8 cellular contexts compared by ENCODE assay signal in the genomic region with DNA sequence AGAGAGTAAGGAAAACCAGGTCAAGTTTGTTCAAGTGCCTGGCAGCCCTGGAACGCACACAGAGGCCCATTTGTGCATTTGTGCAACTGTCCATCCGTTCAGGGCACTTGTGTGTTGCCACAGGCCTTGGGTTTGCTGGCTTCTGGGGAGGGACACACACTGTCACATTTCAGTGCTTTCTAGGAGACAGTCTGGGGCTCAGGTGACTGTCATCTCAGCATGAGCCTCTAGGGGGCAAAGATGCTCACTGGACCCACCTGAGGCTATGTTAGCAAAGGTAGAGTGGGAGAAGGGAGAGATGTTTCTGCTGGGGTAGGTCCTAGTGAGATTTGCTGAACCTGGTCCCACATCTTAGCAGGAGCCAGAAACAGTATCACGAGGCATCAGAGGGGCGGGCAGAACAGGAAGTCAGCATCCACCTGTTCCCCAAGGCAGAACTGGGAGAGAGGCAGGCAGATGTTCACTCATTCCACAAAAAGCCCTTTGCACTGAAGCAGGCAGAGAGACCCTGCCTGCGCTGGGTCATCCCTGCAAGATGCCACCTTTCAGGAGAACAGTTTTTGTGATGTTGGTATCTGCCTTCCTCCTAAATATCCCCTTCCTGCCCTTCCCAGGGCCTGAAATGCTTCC. TPM values are rescaled to one million over a fixed set of nuclear protein-coding genes. Genes with fewer than 3 reads are reported as not detected.
DNase-seq lines count a peak whose midpoint lies in the region; ATAC-seq and TF ChIP-seq lines count a peak whose summit lies in the region.

No MANE protein-coding gene starts in this region.

- H3K9me3 ChIP-seq in fibroblast of lung (ENCODE audit: control insufficient read depth, insufficient read depth, low read depth, low read length): no peaks in the 10 kb centered on the region

- peak; percentile 49 for ATAC-seq in GM19025 (IDR thresholded peaks at IDR 0.05; ENCODE audit: low read depth, unreplicated experiment)
- no peak for ATAC-seq in HG03520 (IDR thresholded peaks at IDR 0.05; ENCODE audit: unreplicated experiment)

- no peak overlapping the region for H3K9ac ChIP-seq in fibroblast of lung (ENCODE audit: insufficient read depth, low read length)

- H3K4me2 ChIP-seq in fibroblast of lung (ENCODE audit: extremely low read depth, insufficient read depth, low read length): no peak overlapping the region

- peaks cover 4% of the 10 kb centered on the region for H3K36me3 ChIP-seq in fibroblast of lung (ENCODE audit: control insufficient read depth, insufficient read depth, low read length)

- H4K20me1 ChIP-seq in fibroblast of lung (ENCODE audit: control insufficient read depth, extremely low read depth, insufficient read depth, low read length): no peaks in the 10 kb centered on the region

- peaks cover 12% of the 10 kb centered on the region for H3K4me1 ChIP-seq in fibroblast of lung (ENCODE audit: control insufficient read depth, extremely low read depth, insufficient read depth, low read length)

- no peaks in the 10 kb centered on the region for H3K27me3 ChIP-seq in fibroblast of lung (ENCODE audit: control insufficient read depth, insufficient read depth, low read length)

- H3K27ac ChIP-seq in 22Rv1 (no peak overlapping the region), fibroblast of lung (ENCODE audit: insufficient read depth, low read length) (no peak overlapping the region)

- H3K4me3 ChIP-seq in fibroblast of lung (replicated peaks in 1 of 4; ENCODE audit: control extremely low read depth in 1 of 4, insufficient read depth in 1 of 4, low read depth in 3 of 4, low read length in 4 of 4): no peak overlapping the region
- no peak overlapping the region for H3K4me3 ChIP-seq in retinal pigment epithelial cell (ENCODE audit: low read length)

- DNase-seq in NCI-H2171 treated with DMSO at 0.1 percent for 48 hours (lab: John Stamatoyannopoulos, UW) (peak; percentile 75), activated T-cell treated with anti-CD3 and anti-CD28 coated beads for 24 hours (ENCODE audit: low read depth) (peak; percentile 8), fibroblast of lung (ENCODE audit: low read depth in 2 of 2) (no peak), retinal pigment epithelial cell (ENCODE audit: low read depth) (no peak), posterior vena cava (ENCODE audit: low spot score) (no peak)

- intact Hi-C loops in posterior vena cava (cut with DNase I): loop anchor here in 1 of 2 donors (10.0 kb wide), 1 partner anchor 1285 kb away; no protein-coding TSS in a partner anchor

- peaks cover 42% of the 10 kb centered on the region for H3K79me2 ChIP-seq in fibroblast of lung (ENCODE audit: control insufficient read depth, insufficient read depth, low read length)

- no peak overlapping the region for H2AFZ ChIP-seq in fibroblast of lung (ENCODE audit: low read length)

- TF ChIP-seq CTCF in 22Rv1 (IDR thresholded peaks at IDR 0.05) (peak; percentile 80), fibroblast of lung (conservative IDR thresholded peaks at IDR 0.05 in 1 of 2, IDR thresholded peaks at IDR 0.05 in 1 of 2; ENCODE audit: low read depth in 1 of 2, low read length in 2 of 2) (peak; percentile 31 to 57), retinal pigment epithelial cell (conservative IDR thresholded peaks at IDR 0.05; ENCODE audit: low read depth, low read length) (peak; percentile 72)

RNA-seq across cellular contexts. Expression of a gene that starts 48.5 kb away (rescaled TPM):
- total RNA-seq in fibroblast of lung: 4.1 and 6.6 TPM in 2 replicates
- 2.1 TPM in 2 replicates for polyA plus RNA-seq in fibroblast of lung
- 10.3 and 10.4 TPM in 2 replicates for polyA plus RNA-seq in fibroblast of lung (2012)
- polyA minus RNA-seq in fibroblast of lung (ENCODE audit: low replicate concordance): 9.3 and 9.7 TPM in 2 replicates
- 10 to 100 TPM; 25.6 to 36.5 TPM for total RNA-seq in posterior vena cava

Comparison
In these comparisons a context has a peak if more than half of its experiments do, and no peak if none do; other contexts are left out.
1. DNase-seq: peak in NCI-H2171 treated with DMSO at 0.1 percent for 48 hours (single experiment) and activated T-cell treated with anti-CD3 and anti-CD28 coated beads for 24 hours (single experiment); none in fibroblast of lung (0 of 2), retinal pigment epithelial cell (single experiment) and posterior vena cava (single experiment).
2. Peak in every context shown above with its lines, with median percentiles within 50 percentile points of each other: CTCF ChIP-seq.